13 cellular contexts compared by ENCODE assay signal in the genomic region with DNA sequence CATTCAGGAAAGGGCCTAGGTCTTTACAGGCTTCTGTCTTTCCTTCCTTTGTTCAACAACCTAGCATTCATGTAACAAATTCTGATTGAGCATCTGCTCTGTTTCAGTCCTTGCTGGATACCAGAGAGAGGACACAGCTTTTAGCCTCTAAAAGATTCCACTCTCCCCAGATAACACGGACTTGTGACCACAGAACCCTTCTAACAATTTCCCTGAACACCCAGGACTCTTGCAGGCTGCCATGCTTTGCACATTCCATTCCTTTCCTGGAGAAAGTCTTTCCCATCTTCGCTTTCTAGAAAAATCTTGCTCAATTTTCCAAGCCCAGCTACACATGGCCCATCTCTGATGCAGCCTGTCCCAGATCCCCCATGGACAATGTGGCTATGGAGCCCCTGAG.
DNase-seq lines count a peak whose midpoint lies in the region; ATAC-seq and TF ChIP-seq lines count a peak whose summit lies in the region.
"Had no signal": no experiment of that assay in that cellular context is flagged by ENCODE, and none has a peak within 500 bp of the region (broad histone marks: within the 10 kb centered on the region; RNA-seq: fewer than 3 reads in every experiment).

No MANE protein-coding gene starts in this region.

- no peaks in the 10 kb centered on the region for H3K36me3 ChIP-seq in neural progenitor cell
- H3K36me3 ChIP-seq in CD4-positive, alpha-beta memory T cell (ENCODE audit: insufficient read depth, low read length), result no peaks in the 10 kb centered on the region
- H3K36me3 ChIP-seq: BLaER1 had no signal

- no peak overlapping the region for H3K27ac ChIP-seq in neural progenitor cell
- H3K27ac ChIP-seq in CD4-positive, alpha-beta memory T cell (ENCODE audit: low read depth, low read length), result no peak overlapping the region
- H3K27ac ChIP-seq: 22Rv1, BLaER1 had no signal

- H3K4me3 Mint-ChIP-seq in neural progenitor cell, result no peak overlapping the region
- H3K4me3 Mint-ChIP-seq in CD4-positive, alpha-beta memory T cell, result no peak overlapping the region

- H3K4me3 ChIP-seq in AG10803 (ENCODE audit: low read length) (no peak overlapping the region), neural progenitor cell (no peak overlapping the region)
- no peak overlapping the region for H3K4me3 ChIP-seq in CD4-positive, alpha-beta memory T cell (ENCODE audit: low read length in 2 of 2)
- H3K4me3 ChIP-seq: BLaER1 had no signal

- H3F3A ChIP-seq in neural progenitor cell (ENCODE audit: low read depth), result peaks cover 11% of the 10 kb centered on the region

- peaks cover 10% of the 10 kb centered on the region for H3K4me1 ChIP-seq in neural progenitor cell
- H3K4me1 ChIP-seq in CD4-positive, alpha-beta memory T cell (ENCODE audit: insufficient read depth, low read length), result no peaks in the 10 kb centered on the region
- H3K4me1 ChIP-seq: BLaER1 had no signal

- intact Hi-C loops in CD4-positive, alpha-beta memory T cell (cut with micrococcal nuclease), result no loop called here

- DNase-seq in AG10803 (ENCODE audit: low read depth) (peak; percentile 36), amniotic epithelial cell (ENCODE audit: low read depth) (peak; percentile 89), iris pigment epithelial cell (ENCODE audit: low read depth) (peak; percentile 14), neural progenitor cell (ENCODE audit: low spot score) (no peak), SHP77 (lab: John Stamatoyannopoulos, UW) (no peak), mucosa of gallbladder (ENCODE audit: low spot score) (no peak)
- no peak for DNase-seq in CD4-positive, alpha-beta memory T cell
- DNase-seq: AML-193, DMS53 had no signal

- TF ChIP-seq CTCF in AG10803 (conservative IDR thresholded peaks at IDR 0.05; ENCODE audit: low read length) (no peak), neural progenitor cell (IDR thresholded peaks at IDR 0.05) (no peak)

- POLR2A ChIA-PET in CD4-positive, alpha-beta memory T cell (lab: Charles Lee; ENCODE audit: partially characterized antibody), result no interaction called here

- H4K20me1 ChIP-seq in neural progenitor cell (ENCODE audit: low read depth), result no peaks in the 10 kb centered on the region
- H4K20me1 ChIP-seq: BLaER1 had no signal

- no peaks in the 10 kb centered on the region for H3K9me3 ChIP-seq in neural progenitor cell (ENCODE audit: low read depth)
- H3K9me3 ChIP-seq in CD4-positive, alpha-beta memory T cell (ENCODE audit: control insufficient read depth in 1 of 2, low read length in 2 of 2), result no peaks in the 10 kb centered on the region
- H3K9me3 ChIP-seq: BLaER1 had no signal

- peaks cover 8% of the 10 kb centered on the region for H3K4me1 Mint-ChIP-seq in neural progenitor cell
- H3K4me1 Mint-ChIP-seq in CD4-positive, alpha-beta memory T cell, result no peaks in the 10 kb centered on the region

- peak overlapping the region; percentile 19 for H2AFZ ChIP-seq in neural progenitor cell (replicated peaks)

- H3K27ac Mint-ChIP-seq in neural progenitor cell, result no peak overlapping the region
- H3K27ac Mint-ChIP-seq in CD4-positive, alpha-beta memory T cell, result no peak overlapping the region

- no peak overlapping the region for H3K9ac ChIP-seq in neural progenitor cell
- H3K9ac ChIP-seq: BLaER1 had no signal

- H3K9me3 Mint-ChIP-seq in neural progenitor cell, result no peaks in the 10 kb centered on the region
- peaks cover 0 to 3% (median under 1%) of the 10 kb centered on the region in 8 donors for H3K9me3 Mint-ChIP-seq in CD4-positive, alpha-beta memory T cell

- CTCF ChIA-PET in CD4-positive, alpha-beta memory T cell (lab: Charles Lee; ENCODE audit: partially characterized antibody), result no interaction called here

- peaks cover 2% of the 10 kb centered on the region for H3K27me3 Mint-ChIP-seq in neural progenitor cell (ENCODE audit: insufficient read depth, low read depth)
- no peaks in the 10 kb centered on the region for H3K27me3 Mint-ChIP-seq in CD4-positive, alpha-beta memory T cell

- H3K4me2 ChIP-seq in neural progenitor cell, result no peak overlapping the region
- H3K4me2 ChIP-seq: BLaER1 had no signal

- no peaks in the 10 kb centered on the region for H3K36me3 Mint-ChIP-seq in neural progenitor cell
- H3K36me3 Mint-ChIP-seq in CD4-positive, alpha-beta memory T cell, result no peaks in the 10 kb centered on the region

- ATAC-seq in GM18511 (IDR thresholded peaks at IDR 0.05; ENCODE audit: unreplicated experiment), result no peak
- ATAC-seq: HCT116 had no signal

- no peaks in the 10 kb centered on the region for H3K79me2 ChIP-seq in neural progenitor cell (ENCODE audit: low read depth)

- H3K27me3 ChIP-seq in neural progenitor cell, result no peaks in the 10 kb centered on the region
- no peaks in the 10 kb centered on the region for H3K27me3 ChIP-seq in CD4-positive, alpha-beta memory T cell (ENCODE audit: insufficient read depth, low read length)
- H3K27me3 ChIP-seq: BLaER1 had no signal

Comparison
In these comparisons a context has a peak if more than half of its experiments do, and no peak if none do; other contexts are left out.
1. DNase-seq: peak in AG10803 (single experiment), amniotic epithelial cell (single experiment) and iris pigment epithelial cell (single experiment); none in neural progenitor cell (single experiment), SHP77 (0 of 2), CD4-positive, alpha-beta memory T cell (0 of 5) and mucosa of gallbladder (single experiment).